ENCODE assay signal across 30 cellular contexts in genomic region chr3:66200786-66201185, GRCh38.
"Had no signal": no experiment of that assay in that cellular context is flagged by ENCODE, and none has a peak within 500 bp of the region (broad histone marks: within the 10 kb centered on the region; RNA-seq: fewer than 3 reads in every experiment).

No MANE protein-coding gene starts in this region.

- H3K27me3 ChIP-seq: brain microvascular endothelial cell, dorsolateral prefrontal cortex, gastrocnemius medialis had no signal

- H3K36me3 ChIP-seq: brain microvascular endothelial cell, gastrocnemius medialis, heart left ventricle, WERI-Rb-1 had no signal

- H3K4me1 Mint-ChIP-seq: activated B cell treated with CpG ODN at 0.5 μM for 24 hours; activated T-helper 17 cell treated with anti-CD3 and anti-CD28 coated beads, Interleukin-2, amount 50 U/mL, for 72 hours; central memory CD8-positive, alpha-beta T cell; T-helper 17 cell had no signal

- H3K4me3 Mint-ChIP-seq: activated B cell treated with CpG ODN at 0.5 μM for 24 hours; activated CD8-positive, alpha-beta T cell treated with anti-CD3 and anti-CD28 coated beads for 36 hours; activated naive CD8-positive, alpha-beta T cell; activated T-cell treated with anti-CD3 and anti-CD28 coated beads, Interleukin-2, amount 50 U/mL, for 4 hours; activated T-helper 17 cell treated with anti-CD3 and anti-CD28 coated beads, Interleukin-2, amount 50 U/mL, for 72 hours; central memory CD8-positive, alpha-beta T cell; dendritic cell treated with granulocyte-macrophage colony-stimulating factor and Interleukin-4, amounts not matched to agents 40 ng/mL and 50 ng/mL, for 4 days; T-helper 17 cell; T-helper 2 cell treated with Interferon-gamma antibody and Interleukin-4, amounts not matched to agents 5 μg/mL and 100 μg/mL, for 36 hours had no signal

- H3K4me3 ChIP-seq: coronary artery, dorsolateral prefrontal cortex, gastrocnemius medialis, heart left ventricle had no signal

- H3K27ac ChIP-seq: brain microvascular endothelial cell, coronary artery, dorsolateral prefrontal cortex, epithelial cell of prostate, gastrocnemius medialis, heart left ventricle, WERI-Rb-1 had no signal

- H3K36me3 Mint-ChIP-seq: activated naive CD8-positive, alpha-beta T cell had no signal

- H3K4me1 ChIP-seq: gastrocnemius medialis, heart left ventricle had no signal

- H3K9me3 Mint-ChIP-seq: activated B cell treated with CpG ODN at 0.5 μM for 24 hours; activated CD8-positive, alpha-beta T cell treated with anti-CD3 and anti-CD28 coated beads for 36 hours; activated T-cell treated with anti-CD3 and anti-CD28 coated beads, Interleukin-2, amount 50 U/mL, for 4 hours; activated T-helper 17 cell treated with anti-CD3 and anti-CD28 coated beads, Interleukin-2, amount 50 U/mL, for 72 hours; central memory CD8-positive, alpha-beta T cell; dendritic cell treated with granulocyte-macrophage colony-stimulating factor and Interleukin-4, amounts not matched to agents 40 ng/mL and 50 ng/mL, for 4 days; T-helper 2 cell treated with Interferon-gamma antibody and Interleukin-4, amounts not matched to agents 5 μg/mL and 100 μg/mL, for 36 hours had no signal

- H3K9me3 ChIP-seq: gastrocnemius medialis, heart left ventricle had no signal

- H3K27ac Mint-ChIP-seq: activated B cell treated with CpG ODN at 0.5 μM for 24 hours; activated CD8-positive, alpha-beta T cell treated with anti-CD3 and anti-CD28 coated beads for 36 hours; activated naive CD8-positive, alpha-beta T cell; activated T-helper 17 cell treated with anti-CD3 and anti-CD28 coated beads, Interleukin-2, amount 50 U/mL, for 72 hours; dendritic cell treated with granulocyte-macrophage colony-stimulating factor and Interleukin-4, amounts not matched to agents 40 ng/mL and 50 ng/mL, for 4 days; T-helper 17 cell; T-helper 2 cell treated with Interferon-gamma antibody and Interleukin-4, amounts not matched to agents 5 μg/mL and 100 μg/mL, for 36 hours had no signal

- DNase-seq: activated B cell treated with CpG ODN at 0.5 μM for 24 hours; activated CD4-positive, alpha-beta T cell treated with anti-CD3 and anti-CD28 coated beads for 48 hours; activated CD4-positive, alpha-beta T cell treated with anti-CD3 and anti-CD28 coated beads, Interleukin-2, amount 50 U/mL, for 1 hour; activated CD4-positive, alpha-beta T cell treated with anti-CD3 and anti-CD28 coated beads, Interleukin-2, amount 50 U/mL, for 48 hours; activated CD8-positive, alpha-beta memory T cell treated with anti-CD3 and anti-CD28 coated beads for 24 hours; activated CD8-positive, alpha-beta T cell treated with anti-CD3 and anti-CD28 coated beads for 36 hours; activated effector memory CD4-positive, alpha-beta T cell treated with Interleukin-2 at 50 U/mL for 16 hours; activated gamma-delta T cell treated with Interleukin-2 at 50 U/mL for 16 hours; activated naive CD4-positive, alpha-beta T cell treated with anti-CD3 and anti-CD28 coated beads, Interleukin-2, amount 50 U/mL, for 16 hours; activated naive CD4-positive, alpha-beta T cell treated with Interleukin-2 at 50 U/mL for 16 hours; activated T-cell treated with anti-CD3 and anti-CD28 coated beads, Interleukin-2, amount 50 U/mL, for 4 hours; amniotic stem cell; anterior cingulate cortex; brain microvascular endothelial cell; dorsolateral prefrontal cortex; effector memory CD4-positive, alpha-beta T cell; foreskin fibroblast; gastrocnemius medialis; glutamatergic neuron; heart left ventricle; T-helper 17 cell; T1000; WERI-Rb-1 had no signal
